Comparison of ENCODE assay signal across 2 cellular contexts in the genomic region with DNA sequence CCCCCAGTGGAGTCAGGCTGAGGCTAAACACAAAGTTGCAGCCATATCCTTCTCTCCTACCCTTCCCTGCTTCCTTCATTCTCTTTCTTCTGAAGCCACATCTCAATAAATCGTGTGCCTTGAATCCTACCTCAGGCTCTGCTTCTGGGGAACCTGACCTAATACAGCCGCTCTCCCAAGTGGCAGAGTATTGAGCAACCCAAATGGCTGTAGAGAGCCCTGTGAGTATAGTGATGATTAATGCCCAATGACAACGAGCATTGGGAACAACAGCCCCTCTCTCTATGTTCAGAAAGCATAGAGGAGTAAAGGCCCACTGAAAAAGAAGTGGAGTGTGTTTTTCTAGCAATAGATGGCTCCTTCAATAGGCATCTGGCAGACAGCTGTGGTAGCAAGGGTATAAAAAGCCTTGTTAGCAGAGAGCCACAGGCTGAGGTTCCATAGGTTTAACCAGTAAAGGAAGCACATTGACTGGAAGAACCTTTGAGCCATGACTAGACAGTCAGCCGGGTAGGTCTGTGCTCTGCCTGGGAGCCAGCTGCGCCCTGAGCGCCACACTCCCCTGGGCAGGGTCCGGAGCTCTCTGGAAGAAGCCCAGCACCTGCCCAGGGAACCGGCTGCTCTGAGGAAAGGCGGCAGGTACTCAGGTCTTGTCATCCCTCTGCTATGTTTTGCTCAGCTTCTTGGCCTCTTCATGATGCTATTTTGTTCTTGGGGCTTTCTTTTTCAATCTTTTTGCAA.
TF ChIP-seq lines count a peak whose summit lies in the region.

No MANE protein-coding gene starts in this region.

TF ChIP-seq in HepG2, 621 proteins besides CTCF, POLR2A, EP300 and RAD21:
- TF ChIP-seq ZMYM3 (CRISPR knock-in tag; IDR thresholded peaks at IDR 0.05) = no peak
- TF ChIP-seq, protein P1, sequence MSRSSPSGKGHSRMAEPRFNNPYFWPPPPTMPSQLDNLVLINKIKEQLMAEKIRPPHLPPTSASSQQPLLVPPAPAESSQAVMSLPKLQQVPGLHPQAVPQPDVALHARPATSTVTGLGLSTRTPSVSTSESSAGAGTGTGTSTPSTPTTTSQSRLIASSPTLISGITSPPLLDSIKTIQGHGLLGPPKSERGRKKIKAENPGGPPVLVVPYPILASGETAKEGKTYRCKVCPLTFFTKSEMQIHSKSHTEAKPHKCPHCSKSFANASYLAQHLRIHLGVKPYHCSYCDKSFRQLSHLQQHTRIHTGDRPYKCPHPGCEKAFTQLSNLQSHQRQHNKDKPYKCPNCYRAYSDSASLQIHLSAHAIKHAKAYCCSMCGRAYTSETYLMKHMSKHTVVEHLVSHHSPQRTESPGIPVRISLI (CRISPR knock-in tag; IDR thresholded peaks at IDR 0.05; ENCODE audit: borderline replicate concordance) = no peak
- TF ChIP-seq PCBP2 (optimal IDR thresholded peaks at IDR 0.05; ENCODE audit: low read depth, low read length, poor library complexity, severe bottlenecking) = no peak
- TF ChIP-seq CEBPB (IDR thresholded peaks at IDR 0.05; ENCODE audit: borderline replicate concordance, low read depth, low read length) = peak; percentile 64; the same call in 1 of the 2 replicates
- TF ChIP-seq FIP1L1 (IDR thresholded peaks at IDR 0.05; ENCODE audit: borderline replicate concordance, insufficient read depth, low read depth, low read length) = no peak
- TF ChIP-seq HOXA5 (CRISPR knock-in tag; IDR thresholded peaks at IDR 0.05) = no peak

TF ChIP-seq in K562, 482 proteins besides CTCF, POLR2A, EP300 and RAD21:
- no peak for TF ChIP-seq DNMT1 (IDR thresholded peaks at IDR 0.05)
- no peak for TF ChIP-seq BHLHE40 (IDR thresholded peaks at IDR 0.05; ENCODE audit: low read length)
- no peak for TF ChIP-seq PRPF4 (IDR thresholded peaks at IDR 0.05; ENCODE audit: insufficient read depth, low read depth, low read length, poor library complexity, severe bottlenecking)
- TF ChIP-seq, protein P2, sequence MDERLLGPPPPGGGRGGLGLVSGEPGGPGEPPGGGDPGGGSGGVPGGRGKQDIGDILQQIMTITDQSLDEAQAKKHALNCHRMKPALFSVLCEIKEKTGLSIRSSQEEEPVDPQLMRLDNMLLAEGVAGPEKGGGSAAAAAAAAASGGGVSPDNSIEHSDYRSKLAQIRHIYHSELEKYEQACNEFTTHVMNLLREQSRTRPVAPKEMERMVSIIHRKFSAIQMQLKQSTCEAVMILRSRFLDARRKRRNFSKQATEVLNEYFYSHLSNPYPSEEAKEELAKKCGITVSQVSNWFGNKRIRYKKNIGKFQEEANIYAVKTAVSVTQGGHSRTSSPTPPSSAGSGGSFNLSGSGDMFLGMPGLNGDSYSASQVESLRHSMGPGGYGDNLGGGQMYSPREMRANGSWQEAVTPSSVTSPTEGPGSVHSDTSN (CRISPR knock-in tag; IDR thresholded peaks at IDR 0.05; ENCODE audit: low read depth) = no peak
- TF ChIP-seq, protein P2 (tag; conservative IDR thresholded peaks at IDR 0.05; ENCODE audit: low read depth) = 0 out of 2 replicates have a peak, but pooled peaks have one; percentile 22
- no peak for TF ChIP-seq GATA2 (CRISPR knock-in tag; IDR thresholded peaks at IDR 0.05)
- peak; percentile 56; the same call in 1 of the 2 replicates for TF ChIP-seq CEBPB (tag; IDR thresholded peaks at IDR 0.05)
